In the genomic region with DNA sequence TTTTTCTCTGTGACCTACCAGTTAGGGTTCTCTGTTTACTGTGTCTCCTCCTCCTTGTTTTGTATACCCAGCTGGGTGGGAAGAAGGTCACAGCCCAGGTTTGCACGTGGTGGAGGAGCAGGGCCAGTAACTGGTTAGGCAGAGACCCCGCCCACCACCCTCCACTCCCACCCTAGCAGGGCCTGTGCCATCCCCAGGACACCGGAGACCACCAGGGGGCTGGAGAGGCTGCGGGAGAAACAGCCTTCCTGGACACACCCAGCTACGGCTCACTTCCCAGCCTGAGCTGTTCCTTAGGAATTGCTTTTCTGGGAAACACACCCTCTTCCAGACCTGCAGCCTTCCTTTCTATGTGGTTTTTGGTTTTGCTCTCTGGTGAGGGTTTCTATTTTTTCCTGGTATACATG, we compare ENCODE assay signal across 9 cellular contexts. TPM values are rescaled to one million over a fixed set of nuclear protein-coding genes. Genes with fewer than 3 reads are reported as not detected.
DNase-seq lines count a peak whose midpoint lies in the region; ATAC-seq and TF ChIP-seq lines count a peak whose summit lies in the region.
"Had no signal": no experiment of that assay in that cellular context is flagged by ENCODE, and none has a peak within 500 bp of the region (broad histone marks: within the 10 kb centered on the region; RNA-seq: fewer than 3 reads in every experiment).

No MANE protein-coding gene starts in this region.

- H3K9me3 ChIP-seq in GM23248 (ENCODE audit: low read depth) (no peaks in the 10 kb centered on the region), SK-N-SH (no peaks in the 10 kb centered on the region)

- no peaks in the 10 kb centered on the region for H3K36me3 Mint-ChIP-seq in glutamatergic neuron (ENCODE audit: unreplicated experiment)

- TF ChIP-seq EP300 in SK-N-SH (IDR thresholded peaks at IDR 0.05; ENCODE audit: borderline replicate concordance in 1 of 2, low read depth in 1 of 2, low read length in 1 of 2): no peak

- H3K4me3 ChIP-seq in GM23248 (no peak overlapping the region), SK-N-SH (ENCODE audit: low read depth in 2 of 2, low read length in 1 of 2) (no peak overlapping the region), skin epidermis (no peak overlapping the region)

- H3K4me1 ChIP-seq in GM23248 (ENCODE audit: insufficient read depth) (peaks cover 15% of the 10 kb centered on the region), SK-N-SH (ENCODE audit: control insufficient read depth in 1 of 2, insufficient read depth in 2 of 2, low read depth in 1 of 2, low read length in 1 of 2) (no peaks in the 10 kb centered on the region)

- no peak overlapping the region for H3K27ac Mint-ChIP-seq in glutamatergic neuron (ENCODE audit: unreplicated experiment)

- TF ChIP-seq CTCF in SK-N-SH (IDR thresholded peaks at IDR 0.05) (peak; percentile 36), glutamatergic neuron (IDR thresholded peaks at IDR 0.05; ENCODE audit: partially characterized antibody, unreplicated experiment) (peak; percentile 13)

- peak overlapping the region; percentile 22; the same call in 1 of the 2 replicates for H2AFZ ChIP-seq in GM23248
- H2AFZ ChIP-seq in SK-N-SH (ENCODE audit: low read depth): no peak overlapping the region

- in situ Hi-C loops in GM23248 (cut with MboI): no loop called here

- TF ChIP-seq RAD21 in SK-N-SH (IDR thresholded peaks at IDR 0.05; ENCODE audit: low read length): peak; percentile 13; the same call in 1 of the 2 replicates

- POLR2A ChIA-PET in SK-N-SH (lab: Yijun Ruan, JAX): no interaction called here

- H3K9me2 ChIP-seq in GM23248 (ENCODE audit: insufficient read depth) (no peaks in the 10 kb centered on the region), SK-N-SH (no peaks in the 10 kb centered on the region)

- DNase-seq in GM23248 (peak; percentile 74), SK-N-SH (peak; percentile 60), glutamatergic neuron (peak; percentile 63), kidney glomerular epithelial cell (lab: John Stamatoyannopoulos, UW) (no peak), dermis blood vessel endothelial cell (no peak)
- DNase-seq: activated CD4-positive, alpha-beta T cell treated with anti-CD3 and anti-CD28 coated beads, Interleukin-2, amount 50 U/mL, for 1 hour had no signal

- H3K9ac ChIP-seq in GM23248 (peak overlapping the region; percentile 3; the same call in 1 of the 2 replicates), SK-N-SH (no peak overlapping the region)

- WGBS in GM23248 (ENCODE audit: low coverage in 1 of 2, low lambda C conversion rate in 2 of 2, missing lambda C conversion rate in 2 of 2), 2 experiments: 30 to 38% methylated on average over 5 of the region's 5 CpGs
- WGBS in SK-N-SH (ENCODE audit: low lambda C conversion rate): 78% methylated on average over 5 of the region's 5 CpGs

- no peaks in the 10 kb centered on the region for H3F3A ChIP-seq in GM23248 (ENCODE audit: insufficient read depth)
- no peaks in the 10 kb centered on the region for H3F3A ChIP-seq in SK-N-SH (replicated peaks; ENCODE audit: insufficient read depth)

- peaks cover 3% of the 10 kb centered on the region for H3K27me3 Mint-ChIP-seq in glutamatergic neuron (ENCODE audit: unreplicated experiment)

- H4K20me1 ChIP-seq in GM23248 (ENCODE audit: insufficient read depth) (no peaks in the 10 kb centered on the region), SK-N-SH (ENCODE audit: insufficient read depth) (no peaks in the 10 kb centered on the region)

- H3K4me3 Mint-ChIP-seq in glutamatergic neuron (ENCODE audit: unreplicated experiment): no peak overlapping the region

- H3K9me3 Mint-ChIP-seq in glutamatergic neuron (ENCODE audit: unreplicated experiment): peaks cover 5% of the 10 kb centered on the region

- no peaks in the 10 kb centered on the region for H3K79me2 ChIP-seq in GM23248 (ENCODE audit: insufficient read depth)
- no peaks in the 10 kb centered on the region for H3K79me2 ChIP-seq in SK-N-SH (ENCODE audit: insufficient read depth)

- CTCF ChIA-PET in SK-N-SH (lab: Yijun Ruan, JAX): interaction anchor here (1.2 to 2.9 kb wide), 3 partner anchors 10 to 50 kb away, joined by 3 to 13 read pairs (median 6); no protein-coding TSS in a partner anchor

- H3K4me2 ChIP-seq in GM23248 (ENCODE audit: unreplicated experiment): no peak overlapping the region
- no peak overlapping the region for H3K4me2 ChIP-seq in SK-N-SH

- ATAC-seq in GM18520 (IDR thresholded peaks at IDR 0.05; ENCODE audit: unreplicated experiment) (no peak), GM18873 (IDR thresholded peaks at IDR 0.05; ENCODE audit: low FRiP score, unreplicated experiment) (no peak)

- H3K27ac ChIP-seq in GM23248 (peak overlapping the region; percentile 36), SK-N-SH (ENCODE audit: low read depth in 2 of 2, low read length in 1 of 2) (no peak overlapping the region), skin epidermis (peak overlapping the region in 17 of 21 experiments; percentile 7 to 84 (median 51))

- H3K4me1 Mint-ChIP-seq in glutamatergic neuron (ENCODE audit: low read depth, unreplicated experiment): peaks cover 2% of the 10 kb centered on the region

- no peaks in the 10 kb centered on the region for H3K36me3 ChIP-seq in GM23248 (ENCODE audit: low read depth)
- no peaks in the 10 kb centered on the region for H3K36me3 ChIP-seq in SK-N-SH (replicated peaks in 1 of 2; ENCODE audit: control insufficient read depth in 1 of 2, insufficient read depth in 2 of 2, low read length in 1 of 2)

- H3K27me3 ChIP-seq in GM23248 (replicated peaks; ENCODE audit: insufficient read depth) (no peaks in the 10 kb centered on the region), SK-N-SH (ENCODE audit: insufficient read depth) (no peaks in the 10 kb centered on the region)

TF ChIP-seq in SK-N-SH, 30 proteins besides CTCF, POLR2A, EP300 and RAD21:
- TF ChIP-seq RXRA (IDR thresholded peaks at IDR 0.05; ENCODE audit: borderline replicate concordance, low read depth): no peak
- no peak for TF ChIP-seq GATA2 (CRISPR knock-in tag; IDR thresholded peaks at IDR 0.05)
- TF ChIP-seq SMC3 (IDR thresholded peaks at IDR 0.05; ENCODE audit: low read depth, low read length): no peak
- TF ChIP-seq TCF12 (IDR thresholded peaks at IDR 0.05): no peak
- no peak for TF ChIP-seq EZH2phosphoT487 (IDR thresholded peaks at IDR 0.05; ENCODE audit: borderline replicate concordance, low read depth)
- TF ChIP-seq GABPA (IDR thresholded peaks at IDR 0.05; ENCODE audit: low read depth): no peak
- TF ChIP-seq, protein P1, sequence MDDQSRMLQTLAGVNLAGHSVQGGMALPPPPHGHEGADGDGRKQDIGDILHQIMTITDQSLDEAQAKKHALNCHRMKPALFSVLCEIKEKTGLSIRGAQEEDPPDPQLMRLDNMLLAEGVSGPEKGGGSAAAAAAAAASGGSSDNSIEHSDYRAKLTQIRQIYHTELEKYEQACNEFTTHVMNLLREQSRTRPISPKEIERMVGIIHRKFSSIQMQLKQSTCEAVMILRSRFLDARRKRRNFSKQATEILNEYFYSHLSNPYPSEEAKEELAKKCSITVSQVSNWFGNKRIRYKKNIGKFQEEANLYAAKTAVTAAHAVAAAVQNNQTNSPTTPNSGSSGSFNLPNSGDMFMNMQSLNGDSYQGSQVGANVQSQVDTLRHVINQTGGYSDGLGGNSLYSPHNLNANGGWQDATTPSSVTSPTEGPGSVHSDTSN (IDR thresholded peaks at IDR 0.05): no peak
- TF ChIP-seq NFIC (IDR thresholded peaks at IDR 0.05; ENCODE audit: borderline replicate concordance): no peak
- TF ChIP-seq FOSL2 (IDR thresholded peaks at IDR 0.05; ENCODE audit: borderline replicate concordance, low read depth): no peak
- no peak for TF ChIP-seq JUND (IDR thresholded peaks at IDR 0.05)
- no peak for TF ChIP-seq SIN3A (IDR thresholded peaks at IDR 0.05; ENCODE audit: borderline replicate concordance, low read depth, low read length)
- TF ChIP-seq RFX5 (IDR thresholded peaks at IDR 0.05; ENCODE audit: low read length): no peak

RNA-seq across cellular contexts. Expression of a gene that starts 21.1 kb away (rescaled TPM):
- 14.4 and 15.8 TPM in 2 replicates for total RNA-seq in GM23248 (2014; rRNA removed; shearing (Covaris generic))
- 12.4 and 13.3 TPM in 2 replicates for polyA plus RNA-seq in GM23248 (2016; fragmentation: Nextera tagmentation; extraction: Ambion mirVana)
- 4.8 and 6.4 TPM in 2 replicates for polyA plus RNA-seq in SK-N-SH (2012; rRNA removed)
- polyA plus RNA-seq in SK-N-SH (2012; cell fraction: cytosol; rRNA removed): 3.4 and 5.1 TPM in 2 replicates
- 5.0 and 6.3 TPM in 2 replicates for polyA plus RNA-seq in SK-N-SH (2012; cell fraction: nucleus; rRNA removed)
- total RNA-seq in glutamatergic neuron (ENCODE audit: unreplicated experiment): 3.8 TPM
- total RNA-seq in dermis blood vessel endothelial cell: 0.05 and 0.34 TPM in 2 replicates

RNA-seq across cellular contexts. Expression of a gene that starts 30.3 kb away (rescaled TPM):
- total RNA-seq in GM23248 (2014; rRNA removed; shearing (Covaris generic)): 3.9 and 5.5 TPM in 2 replicates
- polyA plus RNA-seq in GM23248 (2016; fragmentation: Nextera tagmentation; extraction: Ambion mirVana) (12.9 and 15.1 TPM in 2 replicates), SK-N-SH (2012; rRNA removed) (14.4 and 16.9 TPM in 2 replicates)
- polyA plus RNA-seq in SK-N-SH (2012; cell fraction: cytosol; rRNA removed): 7.0 and 10.3 TPM in 2 replicates
- polyA plus RNA-seq in SK-N-SH (2012; cell fraction: nucleus; rRNA removed): 16.6 and 26.9 TPM in 2 replicates
- total RNA-seq in glutamatergic neuron (ENCODE audit: unreplicated experiment) (not detected), dermis blood vessel endothelial cell (not detected in 2 replicates)

Comparison
In these comparisons a context has a peak if more than half of its experiments do, and no peak if none do; other contexts are left out.
1. DNase-seq: peak in GM23248 (single experiment), SK-N-SH (single experiment) and glutamatergic neuron (single experiment); none in kidney glomerular epithelial cell (single experiment) and dermis blood vessel endothelial cell (single experiment).
2. H3K27ac ChIP-seq: peak in GM23248 (single experiment) and skin epidermis (17 of 21); none in SK-N-SH (0 of 2).